ENCODE assay signal across 24 cellular contexts in genomic region chrX:95884196-95884595, GRCh38.
DNase-seq lines count a peak whose midpoint lies in the region; ATAC-seq and TF ChIP-seq lines count a peak whose summit lies in the region.
"Had no signal": no experiment of that assay in that cellular context is flagged by ENCODE, and none has a peak within 500 bp of the region (broad histone marks: within the 10 kb centered on the region; RNA-seq: fewer than 3 reads in every experiment).

No MANE protein-coding gene starts in this region.

- 27 to 75% methylated on average over 2 of the region's 2 CpGs for WGBS in sigmoid colon, 2 donors

- no peaks in the 10 kb centered on the region for H3K4me1 Mint-ChIP-seq in CD14-positive monocyte
- H3K4me1 Mint-ChIP-seq: activated CD4-positive, alpha-beta T cell treated with anti-CD3 and anti-CD28 coated beads for 36 hours; activated T-helper 17 cell treated with anti-CD3 and anti-CD28 coated beads, Interleukin-2, amount 50 U/mL, for 72 hours; nephron progenitor cell; stimulated activated naive CD8-positive, alpha-beta T cell treated with anti-CD3 and anti-CD28 coated beads, Interleukin-15, amount 100 ng/mL, for 72 hours had no signal

- no peaks in the 10 kb centered on the region; the same call in 1 of the 2 replicates for H3K4me1 ChIP-seq in HEK293 (ENCODE audit: control insufficient read depth, insufficient read depth, low read length)
- peaks cover 12% of the 10 kb centered on the region for H3K4me1 ChIP-seq in adipocyte (ENCODE audit: control insufficient read depth, insufficient read depth, low read length)
- peaks cover 0 to 21% (median 8%) of the 10 kb centered on the region in 4 donors for H3K4me1 ChIP-seq in sigmoid colon
- H3K4me1 ChIP-seq: ascending aorta, left lung, SJCRH30 had no signal

- H3K9me3 Mint-ChIP-seq in CD14-positive monocyte: peaks cover 0 to 2% (median 0%) of the 10 kb centered on the region in 7 donors
- H3K9me3 Mint-ChIP-seq: activated T-helper 17 cell treated with anti-CD3 and anti-CD28 coated beads, Interleukin-2, amount 50 U/mL, for 72 hours; nephron progenitor cell; stimulated activated naive CD8-positive, alpha-beta T cell treated with anti-CD3 and anti-CD28 coated beads, Interleukin-15, amount 100 ng/mL, for 72 hours had no signal

- DNase-seq in adipocyte (ENCODE audit: low read depth) (peak; percentile 5), fibroblast of pulmonary artery (ENCODE audit: low read depth) (peak; percentile 57), sigmoid colon (no peak), CD14-positive monocyte (ENCODE audit: low spot score) (no peak), GM03348 (ENCODE audit: low spot score) (no peak), caudate nucleus (lab: John Stamatoyannopoulos, UW) (no peak)
- DNase-seq: activated CD4-positive, alpha-beta T cell treated with anti-CD3 and anti-CD28 coated beads for 36 hours; AML-193; DND-41; effector memory CD4-positive, alpha-beta T cell; head of caudate nucleus; left lung; NCI-H1048; NCI-H2029; nephron progenitor cell; posterior cingulate gyrus; SJCRH30; stimulated activated naive CD8-positive, alpha-beta T cell treated with anti-CD3 and anti-CD28 coated beads, Interleukin-15, amount 100 ng/mL, for 72 hours; trophoblast cell had no signal

- TF ChIP-seq POLR2A in sigmoid colon (IDR thresholded peaks at IDR 0.05): no peak

- H3K4me3 Mint-ChIP-seq in CD14-positive monocyte: no peak overlapping the region
- H3K4me3 Mint-ChIP-seq: activated CD4-positive, alpha-beta T cell treated with anti-CD3 and anti-CD28 coated beads for 36 hours; activated T-helper 17 cell treated with anti-CD3 and anti-CD28 coated beads, Interleukin-2, amount 50 U/mL, for 72 hours; nephron progenitor cell; stimulated activated naive CD8-positive, alpha-beta T cell treated with anti-CD3 and anti-CD28 coated beads, Interleukin-15, amount 100 ng/mL, for 72 hours had no signal

- no peak overlapping the region for H3K9ac ChIP-seq in adipocyte (ENCODE audit: low read length)

- H3K36me3 ChIP-seq in HEK293 (ENCODE audit: control insufficient read depth in 2 of 2, insufficient read depth in 1 of 2, low read length in 2 of 2) (no peaks in the 10 kb centered on the region), adipocyte (ENCODE audit: control insufficient read depth, insufficient read depth, low read length, severe bottlenecking) (no peaks in the 10 kb centered on the region), sigmoid colon (no peaks in the 10 kb centered on the region)
- H3K36me3 ChIP-seq: ascending aorta, left lung, SJCRH30 had no signal

- peaks cover 4% of the 10 kb centered on the region for H3K27me3 ChIP-seq in adipocyte (replicated peaks; ENCODE audit: control insufficient read depth, insufficient read depth, low read length)
- H3K27me3 ChIP-seq in sigmoid colon: no peaks in the 10 kb centered on the region
- H3K27me3 ChIP-seq: ascending aorta, left lung, SJCRH30 had no signal

- no peak for TF ChIP-seq CTCF in HEK293 (tag by site-specific recombination; IDR thresholded peaks at IDR 0.05)
- no peak for TF ChIP-seq CTCF in fibroblast of pulmonary artery (IDR thresholded peaks at IDR 0.05; ENCODE audit: low read length, missing control alignments)
- TF ChIP-seq CTCF in sigmoid colon (IDR thresholded peaks at IDR 0.05): no peak
- no peak for TF ChIP-seq CTCF in CD14-positive monocyte (IDR thresholded peaks at IDR 0.05)

- ATAC-seq in GM21423 (IDR thresholded peaks at IDR 0.05; ENCODE audit: unreplicated experiment): no peak
- ATAC-seq: activated CD4-positive, alpha-beta T cell treated with anti-CD3 and anti-CD28 coated beads for 36 hours; activated naive CD4-positive, alpha-beta T cell treated with anti-CD3 and anti-CD28 coated beads, Interleukin-2, amount 50 U/mL, for 72 hours; activated T-helper 17 cell treated with anti-CD3 and anti-CD28 coated beads, Interleukin-2, amount 50 U/mL, for 72 hours; stimulated activated naive CD8-positive, alpha-beta T cell treated with anti-CD3 and anti-CD28 coated beads, Interleukin-15, amount 100 ng/mL, for 72 hours had no signal

- H3K27me3 Mint-ChIP-seq in CD14-positive monocyte (ENCODE audit: low read depth in 3 of 3): no peaks in the 10 kb centered on the region
- H3K27me3 Mint-ChIP-seq: activated CD4-positive, alpha-beta T cell treated with anti-CD3 and anti-CD28 coated beads for 36 hours; activated T-helper 17 cell treated with anti-CD3 and anti-CD28 coated beads, Interleukin-2, amount 50 U/mL, for 72 hours; stimulated activated naive CD8-positive, alpha-beta T cell treated with anti-CD3 and anti-CD28 coated beads, Interleukin-15, amount 100 ng/mL, for 72 hours had no signal

- CTCF ChIA-PET in HEK293 (lab: Yijun Ruan, JAX): interaction anchor here (0.7 kb wide), 1 partner anchor 1709 kb away, joined by 3 read pairs; no protein-coding TSS in a partner anchor

- no peaks in the 10 kb centered on the region for H3K36me3 Mint-ChIP-seq in CD14-positive monocyte
- H3K36me3 Mint-ChIP-seq: activated naive CD4-positive, alpha-beta T cell treated with anti-CD3 and anti-CD28 coated beads, Interleukin-2, amount 50 U/mL, for 72 hours had no signal

- no peak overlapping the region for H3K27ac ChIP-seq in HEK293 (ENCODE audit: extremely low read depth, low read depth, low read length)
- peak overlapping the region in 3 of 4 donors; percentile 12 to 59 (median 39) for H3K27ac ChIP-seq in sigmoid colon
- no peak overlapping the region for H3K27ac ChIP-seq in caudate nucleus (ENCODE audit: low read depth, low read length)
- H3K27ac ChIP-seq: ascending aorta, left lung, SJCRH30 had no signal

- POLR2A ChIA-PET in HEK293 (lab: Yijun Ruan, JAX): no interaction called here

- H3K4me3 ChIP-seq in HEK293 (ENCODE audit: low read depth, low read length): no peak overlapping the region
- H3K4me3 ChIP-seq in adipocyte (ENCODE audit: low read length): no peak overlapping the region
- no peak overlapping the region for H3K4me3 ChIP-seq in fibroblast of pulmonary artery (replicated peaks; ENCODE audit: low read depth, low read length)
- H3K4me3 ChIP-seq in sigmoid colon: no peak overlapping the region
- H3K4me3 ChIP-seq: ascending aorta, left lung, SJCRH30 had no signal

- no peaks in the 10 kb centered on the region for H3K9me3 ChIP-seq in HEK293 (ENCODE audit: control insufficient read depth, insufficient read depth, low read depth, low read length)
- no peaks in the 10 kb centered on the region for H3K9me3 ChIP-seq in adipocyte (ENCODE audit: control insufficient read depth, low read length)
- no peaks in the 10 kb centered on the region for H3K9me3 ChIP-seq in sigmoid colon
- H3K9me3 ChIP-seq: ascending aorta, left lung, SJCRH30 had no signal

- H3K27ac Mint-ChIP-seq in CD14-positive monocyte: no peak overlapping the region
- H3K27ac Mint-ChIP-seq: activated CD4-positive, alpha-beta T cell treated with anti-CD3 and anti-CD28 coated beads for 36 hours; activated naive CD4-positive, alpha-beta T cell treated with anti-CD3 and anti-CD28 coated beads, Interleukin-2, amount 50 U/mL, for 72 hours; activated T-helper 17 cell treated with anti-CD3 and anti-CD28 coated beads, Interleukin-2, amount 50 U/mL, for 72 hours; nephron progenitor cell; stimulated activated naive CD8-positive, alpha-beta T cell treated with anti-CD3 and anti-CD28 coated beads, Interleukin-15, amount 100 ng/mL, for 72 hours had no signal

- intact Hi-C loops in sigmoid colon (cut with DNase I): no loop called here
- intact Hi-C loops in CD14-positive monocyte (cut with micrococcal nuclease): no loop called here

- TF ChIP-seq EP300 in sigmoid colon (IDR thresholded peaks at IDR 0.05): no peak

TF ChIP-seq in HEK293, 187 proteins besides CTCF, POLR2A, EP300 and RAD21:
- TF ChIP-seq REPIN1 (tag by site-specific recombination; IDR thresholded peaks at IDR 0.05; ENCODE audit: low read depth) (no peak), KLF8 (tag by site-specific recombination; IDR thresholded peaks at IDR 0.05) (0 out of 2 replicates have a peak, but pooled peaks have one; percentile 15), ZNF670 (tag by site-specific recombination; IDR thresholded peaks at IDR 0.05; ENCODE audit: low read depth) (no peak), ZNF169 (tag by site-specific recombination; IDR thresholded peaks at IDR 0.05) (no peak), ZNF426 (tag by site-specific recombination; IDR thresholded peaks at IDR 0.05) (no peak)
TF ChIP-seq in HEK293: peak in this region for 1.

Comparison
In these comparisons a context has a peak if more than half of its experiments do, and no peak if none do; other contexts are left out.
1. H3K27ac ChIP-seq: peak in sigmoid colon (3 of 4); none in HEK293 (single experiment) and caudate nucleus (single experiment).
2. DNase-seq: peak in adipocyte (single experiment) and fibroblast of pulmonary artery (single experiment); none in sigmoid colon (single experiment), CD14-positive monocyte (single experiment), GM03348 (single experiment) and caudate nucleus (0 of 61).